ENCODE assay signal across 8 cellular contexts in genomic region chr1:167713330-167714081, GRCh38. TPM values are rescaled to one million over a fixed set of nuclear protein-coding genes. Genes with fewer than 3 reads are reported as not detected.
DNase-seq lines count a peak whose midpoint lies in the region; ATAC-seq and TF ChIP-seq lines count a peak whose summit lies in the region.

No MANE protein-coding gene starts in this region.

- H3K36me3 ChIP-seq in neuron (ENCODE audit: insufficient read depth, low read length) = no peaks in the 10 kb centered on the region

- peaks cover 6% of the 10 kb centered on the region for H3K4me1 ChIP-seq in neuron (ENCODE audit: insufficient read depth, low read length)

- peaks cover 5% of the 10 kb centered on the region for H3K27me3 ChIP-seq in neuron (ENCODE audit: insufficient read depth, low read length)

- no peak for ATAC-seq in Right ventricle myocardium superior (ENCODE audit: poor library complexity)
- no peak for ATAC-seq in Right ventricle myocardium inferior
- ATAC-seq in HG03457 (IDR thresholded peaks at IDR 0.05; ENCODE audit: unreplicated experiment) = no peak
- ATAC-seq in HG02610 (IDR thresholded peaks at IDR 0.05; ENCODE audit: unreplicated experiment) = no peak

- H3K9me3 ChIP-seq in neuron (ENCODE audit: low read length) = no peaks in the 10 kb centered on the region

- DNase-seq in Right ventricle myocardium superior = peak; percentile 59
- no peak for DNase-seq in Right ventricle myocardium inferior (ENCODE audit: missing footprints)
- DNase-seq in epithelial cell of proximal tubule (ENCODE audit: low read depth) = no peak
- no peak for DNase-seq in NCI-H1048 (lab: John Stamatoyannopoulos, UW)

- H3K4me3 ChIP-seq in WI38 (ENCODE audit: low read depth, low read length) (peak overlapping the region; percentile 82), epithelial cell of proximal tubule (ENCODE audit: low read depth, low read length) (peak overlapping the region; percentile 89), neuron (ENCODE audit: low read length) (peak overlapping the region; percentile 76)

- TF ChIP-seq CTCF in WI38 (IDR thresholded peaks at IDR 0.05; ENCODE audit: low read depth, low read length) (no peak), epithelial cell of proximal tubule (conservative IDR thresholded peaks at IDR 0.05; ENCODE audit: low read depth, low read length) (no peak)

- intact Hi-C loops in Right ventricle myocardium superior (cut with DNase I) = no loop called here
- intact Hi-C loops in Right ventricle myocardium inferior (cut with DNase I) = loop anchor here (2.0 kb wide), 1 partner anchor 223 kb away; the partner anchor contains the start of genes DCAF6 and MPC2

- peak overlapping the region; percentile 99 for H2AFZ ChIP-seq in neuron (ENCODE audit: low read depth, low read length)

RNA-seq across cellular contexts. Expression of gene MPZL1, which starts 8.3 kb away (rescaled TPM):
- total RNA-seq in Right ventricle myocardium superior = 34.4 TPM
- 47.9 TPM for total RNA-seq in Right ventricle myocardium inferior
- 43.0 and 66.8 TPM in 2 replicates for total RNA-seq in epithelial cell of proximal tubule
